Comparison of ENCODE assay signal across 24 cellular contexts in genomic region chr17:76572201-76572910, GRCh38. TPM values are rescaled to one million over a fixed set of nuclear protein-coding genes. Genes with fewer than 3 reads are reported as not detected.
DNase-seq lines count a peak whose midpoint lies in the region; ATAC-seq, FAIRE-seq and TF ChIP-seq lines count a peak whose summit lies in the region.
"Had no signal": no experiment of that assay in that cellular context is flagged by ENCODE, and none has a peak within 500 bp of the region (broad histone marks: within the 10 kb centered on the region; RNA-seq: fewer than 3 reads in every experiment).

No MANE protein-coding gene starts in this region.

- no peak overlapping the region for H3K4me3 ChIP-seq in bronchial epithelial cell (ENCODE audit: low read depth, low read length)
- H3K4me3 ChIP-seq in tibial nerve: no peak overlapping the region
- H3K4me3 ChIP-seq in gastrocnemius medialis: no peak overlapping the region
- H3K4me3 ChIP-seq: GM23338, SJCRH30 had no signal

- DNase-seq in activated T-cell treated with anti-CD3 and anti-CD28 coated beads, Interleukin-2, amount 50 U/mL, for 24 hours: no peak
- no peak for DNase-seq in activated T-cell treated with anti-CD3 and anti-CD28 coated beads, Interleukin-2, amount 50 U/mL, for 1 hour
- DNase-seq in GM20000 (ENCODE audit: low spot score) (peak; percentile 6), bronchial epithelial cell (ENCODE audit: low read depth) (no peak), tibial nerve (ENCODE audit: low spot score in 2 of 2) (no peak), cerebellum (ENCODE audit: low spot score) (no peak), gastrocnemius medialis (no peak)
- DNase-seq: CD4-positive, alpha-beta T cell; DMS53; H9; HFFc6; Karpas-422; NCI-H1105; NCI-H146; NCI-H2029; NCI-H446 treated with DMSO at 0.1 percent for 48 hours; NCI-H526; NCI-H82; NK-92 treated with Interleukin-12 subunit alpha and Interleukin-12 subunit beta, amount 100 ng/mL, for 24 hours; PC-3; SJCRH30 had no signal

- peaks cover 9% of the 10 kb centered on the region for H3K4me1 Mint-ChIP-seq in activated T-cell treated with anti-CD3 and anti-CD28 coated beads, Interleukin-2, amount 50 U/mL, for 24 hours (ENCODE audit: low read depth)

- in situ Hi-C loops in gastrocnemius medialis (cut with MboI; ENCODE audit: low sequenced_read_pairs in 4 of 4): loop anchor here in 1 of 4 donors (25.0 kb wide), 1 partner anchor 140 kb away; the partner anchor contains the start of gene MXRA7

- peak; percentile 86 for FAIRE-seq in bronchial epithelial cell (lab: Jason Lieb, UNC)

- H3K27me3 Mint-ChIP-seq in activated T-cell treated with anti-CD3 and anti-CD28 coated beads, Interleukin-2, amount 50 U/mL, for 24 hours: no peaks in the 10 kb centered on the region

- ATAC-seq in gastrocnemius medialis: no peak
- ATAC-seq: GM23338, PC-3, Right ventricle myocardium inferior had no signal

- H3K27me3 ChIP-seq in bronchial epithelial cell (ENCODE audit: control insufficient read depth, insufficient read depth, low read length) (no peaks in the 10 kb centered on the region), tibial nerve (no peaks in the 10 kb centered on the region), gastrocnemius medialis (no peaks in the 10 kb centered on the region)
- H3K27me3 ChIP-seq: SJCRH30 had no signal

- peak overlapping the region; percentile 73 for H3K27ac Mint-ChIP-seq in activated T-cell treated with anti-CD3 and anti-CD28 coated beads, Interleukin-2, amount 50 U/mL, for 24 hours
- H3K27ac Mint-ChIP-seq: CD4-positive, alpha-beta T cell; GM23338; H9; HFFc6 had no signal

- TF ChIP-seq CTCF in GM20000 (IDR thresholded peaks at IDR 0.05; ENCODE audit: extremely low read depth, missing control alignments) (no peak), bronchial epithelial cell (IDR thresholded peaks at IDR 0.05; ENCODE audit: insufficient read depth, low read length, severe bottlenecking) (no peak), tibial nerve (IDR thresholded peaks at IDR 0.05) (no peak), gastrocnemius medialis (IDR thresholded peaks at IDR 0.05 in 4 of 5, conservative IDR thresholded peaks at IDR 0.05 in 1 of 5) (no peak)

- no peak overlapping the region for H3K4me3 Mint-ChIP-seq in activated T-cell treated with anti-CD3 and anti-CD28 coated beads, Interleukin-2, amount 50 U/mL, for 24 hours
- H3K4me3 Mint-ChIP-seq: CD4-positive, alpha-beta T cell; GM23338; H9; HFFc6 had no signal

- TF ChIP-seq EP300 in tibial nerve (IDR thresholded peaks at IDR 0.05): no peak

- H3K36me3 Mint-ChIP-seq in activated T-cell treated with anti-CD3 and anti-CD28 coated beads, Interleukin-2, amount 50 U/mL, for 24 hours (ENCODE audit: low read depth): peaks cover 7% of the 10 kb centered on the region

- WGBS in tibial nerve, 2 donors: 53 to 59% methylated on average over 15 to 17 of the region's 17 CpGs

- H3K9me3 ChIP-seq in tibial nerve (no peaks in the 10 kb centered on the region), gastrocnemius medialis (no peaks in the 10 kb centered on the region)
- H3K9me3 ChIP-seq: SJCRH30 had no signal

- intact Hi-C loops in gastrocnemius medialis (cut with DNase I; ENCODE audit: low total_unique reads): no loop called here

- H3K4me1 ChIP-seq in tibial nerve (peaks cover 0 to 85% (median 55%) of the 10 kb centered on the region in 4 donors), gastrocnemius medialis (peaks cover 16 to 20% of the 10 kb centered on the region in 2 donors)

- H3K27ac ChIP-seq in tibial nerve: peak overlapping the region; percentile 41 to 95 (median 66)
- H3K27ac ChIP-seq in gastrocnemius medialis: no peak overlapping the region
- H3K27ac ChIP-seq: SJCRH30 had no signal

- TF ChIP-seq POLR2A in tibial nerve (IDR thresholded peaks at IDR 0.05): no peak
- TF ChIP-seq POLR2A in gastrocnemius medialis (IDR thresholded peaks at IDR 0.05): no peak

- no peaks in the 10 kb centered on the region for H3K9me3 Mint-ChIP-seq in activated T-cell treated with anti-CD3 and anti-CD28 coated beads, Interleukin-2, amount 50 U/mL, for 24 hours
- H3K9me3 Mint-ChIP-seq: CD4-positive, alpha-beta T cell; GM23338; H9 had no signal

- H3K36me3 ChIP-seq in bronchial epithelial cell (ENCODE audit: control insufficient read depth, insufficient read depth, low read length) (peaks cover 43% of the 10 kb centered on the region), tibial nerve (peaks cover 0 to 24% (median 0%) of the 10 kb centered on the region in 3 donors), gastrocnemius medialis (no peaks in the 10 kb centered on the region)
- H3K36me3 ChIP-seq: SJCRH30 had no signal

RNA-seq across cellular contexts. Expression of gene ST6GALNAC2, which starts 13.3 kb away (rescaled TPM):
- total RNA-seq in bronchial epithelial cell (38.4 and 64.4 TPM in 2 replicates), tibial nerve (100 to 1,000 TPM in 1 of 4 donors, 10 to 100 TPM in 3; 58.5 to 128 (median 69.1) TPM), cerebellum (0.54 TPM), gastrocnemius medialis (10 to 100 TPM; 13.6 to 31.1 (median 27.4) TPM)
- total RNA-seq: SJCRH30 had no signal

RNA-seq across cellular contexts. Expression of gene PRCD, which starts 32.5 kb away (rescaled TPM):
- total RNA-seq in bronchial epithelial cell: 0.13 TPM in 1 of 2 replicates, not detected in the other
- 10 to 100 TPM in 3 of 4 donors, 1 to 10 TPM in 1; 6.6 to 23.5 (median 14.1) TPM for total RNA-seq in tibial nerve
- 5.7 TPM for total RNA-seq in cerebellum
- total RNA-seq in gastrocnemius medialis: 1 to 10 TPM in 2 of 4 donors, under 1 TPM in 1, not detected in 1; 0.33 to 3.7 (median 1.1) TPM
- total RNA-seq: A172; CD4-positive, alpha-beta T cell; HFFc6 had no signal

RNA-seq across cellular contexts. Expression of gene CYGB, which starts 34.8 kb away (rescaled TPM):
- total RNA-seq in bronchial epithelial cell (2.1 and 2.3 TPM in 2 replicates), tibial nerve (10 to 100 TPM; 40.2 to 59.2 (median 48.8) TPM), cerebellum (5.6 TPM), gastrocnemius medialis (10 to 100 TPM in 2 of 4 donors, 1 to 10 TPM in 2; 8.1 to 19.7 (median 10.6) TPM)
- total RNA-seq: CD4-positive, alpha-beta T cell; SJCRH30 had no signal

Comparison
In these comparisons a context has a peak if more than half of its experiments do, and no peak if none do; other contexts are left out.
1. H3K27ac ChIP-seq: peak in tibial nerve (4 of 4); none in gastrocnemius medialis (0 of 4).